ENCODE assay signal across 32 cellular contexts in the genomic region with DNA sequence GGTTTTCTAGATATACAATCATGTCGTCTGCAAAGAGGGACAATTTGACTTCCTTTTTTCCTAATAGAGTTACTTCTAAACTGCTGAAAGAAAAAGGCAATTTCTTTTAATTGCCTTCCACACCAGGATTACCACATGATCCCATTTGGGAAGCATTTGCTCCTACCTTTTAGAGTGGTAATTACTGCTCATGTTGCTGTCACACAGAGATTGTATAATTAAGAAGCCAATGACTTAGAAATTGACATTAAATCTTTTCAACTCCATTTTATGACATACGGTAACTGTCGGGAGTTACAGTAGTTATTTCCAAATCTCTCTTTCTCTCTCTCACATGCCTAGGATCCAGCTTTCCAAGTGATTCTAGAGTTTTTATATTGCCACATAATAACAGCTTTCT. TPM values are rescaled to one million over a fixed set of nuclear protein-coding genes. Genes with fewer than 3 reads are reported as not detected.
"Had no signal": no experiment of that assay in that cellular context is flagged by ENCODE, and none has a peak within 500 bp of the region (broad histone marks: within the 10 kb centered on the region; RNA-seq: fewer than 3 reads in every experiment).

No MANE protein-coding gene starts in this region.

- H3K9me3 ChIP-seq: left ventricle myocardium inferior, neutrophil, psoas muscle, right lobe of liver, stomach, testis, tibial artery, upper lobe of right lung had no signal

- H3K4me2 ChIP-seq: hepatocyte, neural progenitor cell, smooth muscle cell had no signal

- H3K9ac ChIP-seq: neural progenitor cell, parathyroid adenoma had no signal

- DNase-seq: islet precursor cell; left ventricle myocardium inferior; mesendoderm; naive B cell; natural killer cell; nephron progenitor cell; occipital lobe; psoas muscle; right lobe of liver; stimulated activated CD4-positive, alpha-beta T cell treated with anti-CD3 and anti-CD28 coated beads, Interleukin-1b, Interleukin-23, amount 100 ng/mL, for 48 hours; stimulated activated CD4-positive, alpha-beta T cell treated with anti-CD3 and anti-CD28 coated beads, Interleukin-4, amount 100 ng/mL, for 1 hour; stimulated activated naive B cell treated with anti-CD40 and anti-IgM and Interleukin-4, amounts not matched to agents 10 μg/mL and 1 μg/mL and 100 μg/mL, for 72 hours; stimulated activated naive CD8-positive, alpha-beta T cell treated with anti-CD3 and anti-CD28 coated beads, Interleukin-15, Interleukin-2, amounts not matched to agents 100 U/mL and 50 U/mL, for 24 hours; stomach; testis; tibial artery; trophoblast cell; upper lobe of right lung had no signal

- H3K27ac ChIP-seq: hepatocyte, left ventricle myocardium inferior, neural progenitor cell, neutrophil, parathyroid adenoma, psoas muscle, right lobe of liver, stomach, testis, tibial artery, upper lobe of right lung had no signal

- H3K27me3 ChIP-seq: hepatocyte, neural progenitor cell, neutrophil, right lobe of liver, stomach, testis, tibial artery, upper lobe of right lung had no signal

- ATAC-seq: natural killer cell; psoas muscle; right lobe of liver; stimulated activated naive B cell treated with anti-CD40 and anti-IgM and Interleukin-4, amounts not matched to agents 10 μg/mL and 1 μg/mL and 100 μg/mL, for 72 hours; stimulated activated naive CD8-positive, alpha-beta T cell treated with anti-CD3 and anti-CD28 coated beads, Interleukin-15, Interleukin-2, amounts not matched to agents 100 U/mL and 50 U/mL, for 24 hours; upper lobe of right lung had no signal

- H3K36me3 ChIP-seq: neural progenitor cell, neutrophil, right lobe of liver, upper lobe of right lung had no signal

- H3K4me3 ChIP-seq: hepatocyte, left ventricle myocardium inferior, lung, neural progenitor cell, psoas muscle, right lobe of liver, smooth muscle cell, stomach, testis, tibial artery, upper lobe of right lung had no signal

- FAIRE-seq: urothelium cell line had no signal

- H3K4me1 ChIP-seq: neural progenitor cell, parathyroid adenoma, right lobe of liver, testis had no signal

RNA-seq across cellular contexts. Expression of a gene that starts 17.8 kb away (rescaled TPM):
- total RNA-seq: hepatocyte, kidney epithelial cell, left ventricle myocardium inferior, lower leg skin, lung, mesothelial cell of epicardium, mononuclear cell, natural killer cell, occipital lobe, osteocyte, posterior vena cava, psoas muscle, right lobe of liver, skeletal muscle tissue, smooth muscle cell, upper lobe of right lung had no signal
